1 cellular context compared by ENCODE assay signal in the genomic region with DNA sequence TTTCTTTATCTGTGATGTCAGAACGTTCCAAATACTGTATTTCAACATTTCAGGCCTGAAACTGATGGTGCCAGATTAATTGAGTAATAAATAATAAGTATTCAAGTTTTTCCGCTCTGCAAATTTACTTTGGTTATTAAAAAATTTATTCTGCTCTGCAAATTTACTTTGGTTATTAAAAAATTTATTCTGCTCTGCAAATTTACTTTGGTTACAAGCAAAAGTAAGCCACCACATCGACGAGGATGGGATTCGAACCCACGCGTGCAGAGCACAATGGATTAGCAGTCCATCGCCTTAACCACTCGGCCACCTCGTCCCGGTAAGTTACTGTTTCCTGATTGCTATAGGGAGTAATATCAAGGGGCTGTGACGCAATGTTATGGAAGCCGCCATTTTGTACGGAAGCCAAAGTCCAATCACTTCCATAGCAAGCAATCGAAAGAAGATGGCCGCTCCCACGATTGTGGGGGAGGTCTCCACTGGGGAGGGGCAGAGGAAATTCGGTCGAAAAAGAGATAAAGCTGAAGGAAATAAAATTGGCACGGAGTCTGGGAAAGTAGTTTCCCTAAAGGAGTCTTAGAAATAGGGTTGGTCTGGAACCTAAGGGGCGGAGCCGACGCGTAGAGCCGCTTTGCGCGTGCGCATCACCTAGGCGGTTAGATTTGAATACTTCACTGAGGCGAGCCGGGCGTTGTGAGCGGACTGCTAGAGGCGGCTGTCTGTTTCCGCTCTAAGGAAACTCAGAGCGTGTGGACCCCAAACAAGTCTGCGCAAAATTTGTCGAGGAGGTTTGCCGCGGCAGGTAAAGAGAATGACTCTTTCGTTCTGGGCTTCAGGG.
TF ChIP-seq lines count a peak whose summit lies in the region.

A gene with protein sequence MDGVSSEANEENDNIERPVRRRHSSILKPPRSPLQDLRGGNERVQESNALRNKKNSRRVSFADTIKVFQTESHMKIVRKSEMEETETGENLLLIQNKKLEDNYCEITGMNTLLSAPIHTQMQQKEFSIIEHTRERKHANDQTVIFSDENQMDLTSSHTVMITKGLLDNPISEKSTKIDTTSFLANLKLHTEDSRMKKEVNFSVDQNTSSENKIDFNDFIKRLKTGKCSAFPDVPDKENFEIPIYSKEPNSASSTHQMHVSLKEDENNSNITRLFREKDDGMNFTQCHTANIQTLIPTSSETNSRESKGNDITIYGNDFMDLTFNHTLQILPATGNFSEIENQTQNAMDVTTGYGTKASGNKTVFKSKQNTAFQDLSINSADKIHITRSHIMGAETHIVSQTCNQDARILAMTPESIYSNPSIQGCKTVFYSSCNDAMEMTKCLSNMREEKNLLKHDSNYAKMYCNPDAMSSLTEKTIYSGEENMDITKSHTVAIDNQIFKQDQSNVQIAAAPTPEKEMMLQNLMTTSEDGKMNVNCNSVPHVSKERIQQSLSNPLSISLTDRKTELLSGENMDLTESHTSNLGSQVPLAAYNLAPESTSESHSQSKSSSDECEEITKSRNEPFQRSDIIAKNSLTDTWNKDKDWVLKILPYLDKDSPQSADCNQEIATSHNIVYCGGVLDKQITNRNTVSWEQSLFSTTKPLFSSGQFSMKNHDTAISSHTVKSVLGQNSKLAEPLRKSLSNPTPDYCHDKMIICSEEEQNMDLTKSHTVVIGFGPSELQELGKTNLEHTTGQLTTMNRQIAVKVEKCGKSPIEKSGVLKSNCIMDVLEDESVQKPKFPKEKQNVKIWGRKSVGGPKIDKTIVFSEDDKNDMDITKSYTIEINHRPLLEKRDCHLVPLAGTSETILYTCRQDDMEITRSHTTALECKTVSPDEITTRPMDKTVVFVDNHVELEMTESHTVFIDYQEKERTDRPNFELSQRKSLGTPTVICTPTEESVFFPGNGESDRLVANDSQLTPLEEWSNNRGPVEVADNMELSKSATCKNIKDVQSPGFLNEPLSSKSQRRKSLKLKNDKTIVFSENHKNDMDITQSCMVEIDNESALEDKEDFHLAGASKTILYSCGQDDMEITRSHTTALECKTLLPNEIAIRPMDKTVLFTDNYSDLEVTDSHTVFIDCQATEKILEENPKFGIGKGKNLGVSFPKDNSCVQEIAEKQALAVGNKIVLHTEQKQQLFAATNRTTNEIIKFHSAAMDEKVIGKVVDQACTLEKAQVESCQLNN (N-terminal part only) (plus strand): TSS at position 662 of the 841 bp plus-strand sequence. CDS start 8,683 bp downstream, outside the sequence.

TF ChIP-seq in K562, 482 proteins besides CTCF, POLR2A, EP300 and RAD21 (continued from another document and continues in another):
- TF ChIP-seq, protein P1, sequence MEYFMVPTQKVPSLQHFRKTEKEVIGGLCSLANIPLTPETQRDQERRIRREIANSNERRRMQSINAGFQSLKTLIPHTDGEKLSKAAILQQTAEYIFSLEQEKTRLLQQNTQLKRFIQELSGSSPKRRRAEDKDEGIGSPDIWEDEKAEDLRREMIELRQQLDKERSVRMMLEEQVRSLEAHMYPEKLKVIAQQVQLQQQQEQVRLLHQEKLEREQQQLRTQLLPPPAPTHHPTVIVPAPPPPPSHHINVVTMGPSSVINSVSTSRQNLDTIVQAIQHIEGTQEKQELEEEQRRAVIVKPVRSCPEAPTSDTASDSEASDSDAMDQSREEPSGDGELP (CRISPR knock-in tag; IDR thresholded peaks at IDR 0.05; ENCODE audit: borderline replicate concordance), result peak; percentile 70; the same call in 1 of the 2 replicates
- TF ChIP-seq KAT8 (IDR thresholded peaks at IDR 0.05; ENCODE audit: low read depth), result peak; percentile 100
- TF ChIP-seq, protein P2, sequence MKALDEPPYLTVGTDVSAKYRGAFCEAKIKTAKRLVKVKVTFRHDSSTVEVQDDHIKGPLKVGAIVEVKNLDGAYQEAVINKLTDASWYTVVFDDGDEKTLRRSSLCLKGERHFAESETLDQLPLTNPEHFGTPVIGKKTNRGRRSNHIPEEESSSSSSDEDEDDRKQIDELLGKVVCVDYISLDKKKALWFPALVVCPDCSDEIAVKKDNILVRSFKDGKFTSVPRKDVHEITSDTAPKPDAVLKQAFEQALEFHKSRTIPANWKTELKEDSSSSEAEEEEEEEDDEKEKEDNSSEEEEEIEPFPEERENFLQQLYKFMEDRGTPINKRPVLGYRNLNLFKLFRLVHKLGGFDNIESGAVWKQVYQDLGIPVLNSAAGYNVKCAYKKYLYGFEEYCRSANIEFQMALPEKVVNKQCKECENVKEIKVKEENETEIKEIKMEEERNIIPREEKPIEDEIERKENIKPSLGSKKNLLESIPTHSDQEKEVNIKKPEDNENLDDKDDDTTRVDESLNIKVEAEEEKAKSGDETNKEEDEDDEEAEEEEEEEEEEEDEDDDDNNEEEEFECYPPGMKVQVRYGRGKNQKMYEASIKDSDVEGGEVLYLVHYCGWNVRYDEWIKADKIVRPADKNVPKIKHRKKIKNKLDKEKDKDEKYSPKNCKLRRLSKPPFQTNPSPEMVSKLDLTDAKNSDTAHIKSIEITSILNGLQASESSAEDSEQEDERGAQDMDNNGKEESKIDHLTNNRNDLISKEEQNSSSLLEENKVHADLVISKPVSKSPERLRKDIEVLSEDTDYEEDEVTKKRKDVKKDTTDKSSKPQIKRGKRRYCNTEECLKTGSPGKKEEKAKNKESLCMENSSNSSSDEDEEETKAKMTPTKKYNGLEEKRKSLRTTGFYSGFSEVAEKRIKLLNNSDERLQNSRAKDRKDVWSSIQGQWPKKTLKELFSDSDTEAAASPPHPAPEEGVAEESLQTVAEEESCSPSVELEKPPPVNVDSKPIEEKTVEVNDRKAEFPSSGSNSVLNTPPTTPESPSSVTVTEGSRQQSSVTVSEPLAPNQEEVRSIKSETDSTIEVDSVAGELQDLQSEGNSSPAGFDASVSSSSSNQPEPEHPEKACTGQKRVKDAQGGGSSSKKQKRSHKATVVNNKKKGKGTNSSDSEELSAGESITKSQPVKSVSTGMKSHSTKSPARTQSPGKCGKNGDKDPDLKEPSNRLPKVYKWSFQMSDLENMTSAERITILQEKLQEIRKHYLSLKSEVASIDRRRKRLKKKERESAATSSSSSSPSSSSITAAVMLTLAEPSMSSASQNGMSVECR (CRISPR knock-in tag; IDR thresholded peaks at IDR 0.05), result no peak; the same call in none of the 2 replicates
- no peak for TF ChIP-seq GTF2F1 (IDR thresholded peaks at IDR 0.05; ENCODE audit: low read depth, low read length)
- TF ChIP-seq HNRNPK (IDR thresholded peaks at IDR 0.05; ENCODE audit: low read depth, low read length, poor library complexity, severe bottlenecking), result no peak
- no peak for TF ChIP-seq CREBBP (IDR thresholded peaks at IDR 0.05; ENCODE audit: low read depth, low read length)
- no peak for TF ChIP-seq KLF10 (CRISPR knock-in tag; IDR thresholded peaks at IDR 0.05)
- TF ChIP-seq BACH1 (tag; IDR thresholded peaks at IDR 0.05), result peak; percentile 39; the same call in 1 of the 2 replicates
- TF ChIP-seq, protein P3, sequence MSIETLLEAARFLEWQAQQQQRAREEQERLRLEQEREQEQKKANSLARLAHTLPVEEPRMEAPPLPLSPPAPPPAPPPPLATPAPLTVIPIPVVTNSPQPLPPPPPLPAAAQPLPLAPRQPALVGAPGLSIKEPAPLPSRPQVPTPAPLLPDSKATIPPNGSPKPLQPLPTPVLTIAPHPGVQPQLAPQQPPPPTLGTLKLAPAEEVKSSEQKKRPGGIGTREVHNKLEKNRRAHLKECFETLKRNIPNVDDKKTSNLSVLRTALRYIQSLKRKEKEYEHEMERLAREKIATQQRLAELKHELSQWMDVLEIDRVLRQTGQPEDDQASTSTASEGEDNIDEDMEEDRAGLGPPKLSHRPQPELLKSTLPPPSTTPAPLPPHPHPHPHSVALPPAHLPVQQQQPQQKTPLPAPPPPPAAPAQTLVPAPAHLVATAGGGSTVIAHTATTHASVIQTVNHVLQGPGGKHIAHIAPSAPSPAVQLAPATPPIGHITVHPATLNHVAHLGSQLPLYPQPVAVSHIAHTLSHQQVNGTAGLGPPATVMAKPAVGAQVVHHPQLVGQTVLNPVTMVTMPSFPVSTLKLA (conservative IDR thresholded peaks at IDR 0.05), result peak; percentile 47 to 81; a peak in 3 of 4 replicates
- TF ChIP-seq MEF2D (tag; conservative IDR thresholded peaks at IDR 0.05; ENCODE audit: low read depth), result peak; percentile 69; the same call in 1 of the 2 replicates
- TF ChIP-seq, protein P4, sequence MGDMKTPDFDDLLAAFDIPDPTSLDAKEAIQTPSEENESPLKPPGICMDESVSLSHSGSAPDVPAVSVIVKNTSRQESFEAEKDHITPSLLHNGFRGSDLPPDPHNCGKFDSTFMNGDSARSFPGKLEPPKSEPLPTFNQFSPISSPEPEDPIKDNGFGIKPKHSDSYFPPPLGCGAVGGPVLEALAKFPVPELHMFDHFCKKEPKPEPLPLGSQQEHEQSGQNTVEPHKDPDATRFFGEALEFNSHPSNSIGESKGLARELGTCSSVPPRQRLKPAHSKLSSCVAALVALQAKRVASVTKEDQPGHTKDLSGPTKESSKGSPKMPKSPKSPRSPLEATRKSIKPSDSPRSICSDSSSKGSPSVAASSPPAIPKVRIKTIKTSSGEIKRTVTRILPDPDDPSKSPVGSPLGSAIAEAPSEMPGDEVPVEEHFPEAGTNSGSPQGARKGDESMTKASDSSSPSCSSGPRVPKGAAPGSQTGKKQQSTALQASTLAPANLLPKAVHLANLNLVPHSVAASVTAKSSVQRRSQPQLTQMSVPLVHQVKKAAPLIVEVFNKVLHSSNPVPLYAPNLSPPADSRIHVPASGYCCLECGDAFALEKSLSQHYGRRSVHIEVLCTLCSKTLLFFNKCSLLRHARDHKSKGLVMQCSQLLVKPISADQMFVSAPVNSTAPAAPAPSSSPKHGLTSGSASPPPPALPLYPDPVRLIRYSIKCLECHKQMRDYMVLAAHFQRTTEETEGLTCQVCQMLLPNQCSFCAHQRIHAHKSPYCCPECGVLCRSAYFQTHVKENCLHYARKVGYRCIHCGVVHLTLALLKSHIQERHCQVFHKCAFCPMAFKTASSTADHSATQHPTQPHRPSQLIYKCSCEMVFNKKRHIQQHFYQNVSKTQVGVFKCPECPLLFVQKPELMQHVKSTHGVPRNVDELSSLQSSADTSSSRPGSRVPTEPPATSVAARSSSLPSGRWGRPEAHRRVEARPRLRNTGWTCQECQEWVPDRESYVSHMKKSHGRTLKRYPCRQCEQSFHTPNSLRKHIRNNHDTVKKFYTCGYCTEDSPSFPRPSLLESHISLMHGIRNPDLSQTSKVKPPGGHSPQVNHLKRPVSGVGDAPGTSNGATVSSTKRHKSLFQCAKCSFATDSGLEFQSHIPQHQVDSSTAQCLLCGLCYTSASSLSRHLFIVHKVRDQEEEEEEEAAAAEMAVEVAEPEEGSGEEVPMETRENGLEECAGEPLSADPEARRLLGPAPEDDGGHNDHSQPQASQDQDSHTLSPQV (IDR thresholded peaks at IDR 0.05), result peak; percentile 97
- TF ChIP-seq, protein P5, sequence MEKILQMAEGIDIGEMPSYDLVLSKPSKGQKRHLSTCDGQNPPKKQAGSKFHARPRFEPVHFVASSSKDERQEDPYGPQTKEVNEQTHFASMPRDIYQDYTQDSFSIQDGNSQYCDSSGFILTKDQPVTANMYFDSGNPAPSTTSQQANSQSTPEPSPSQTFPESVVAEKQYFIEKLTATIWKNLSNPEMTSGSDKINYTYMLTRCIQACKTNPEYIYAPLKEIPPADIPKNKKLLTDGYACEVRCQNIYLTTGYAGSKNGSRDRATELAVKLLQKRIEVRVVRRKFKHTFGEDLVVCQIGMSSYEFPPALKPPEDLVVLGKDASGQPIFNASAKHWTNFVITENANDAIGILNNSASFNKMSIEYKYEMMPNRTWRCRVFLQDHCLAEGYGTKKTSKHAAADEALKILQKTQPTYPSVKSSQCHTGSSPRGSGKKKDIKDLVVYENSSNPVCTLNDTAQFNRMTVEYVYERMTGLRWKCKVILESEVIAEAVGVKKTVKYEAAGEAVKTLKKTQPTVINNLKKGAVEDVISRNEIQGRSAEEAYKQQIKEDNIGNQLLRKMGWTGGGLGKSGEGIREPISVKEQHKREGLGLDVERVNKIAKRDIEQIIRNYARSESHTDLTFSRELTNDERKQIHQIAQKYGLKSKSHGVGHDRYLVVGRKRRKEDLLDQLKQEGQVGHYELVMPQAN (IDR thresholded peaks at IDR 0.05; ENCODE audit: borderline replicate concordance), result peak; percentile 93; the same call in 1 of the 2 replicates
- TF ChIP-seq ZNF143 (CRISPR knock-in tag; IDR thresholded peaks at IDR 0.05), result no peak
- TF ChIP-seq GTF2E2 (tag; IDR thresholded peaks at IDR 0.05), result peak; percentile 71; the same call in 1 of the 2 replicates
- peak; percentile 94 for TF ChIP-seq RBM39 (optimal IDR thresholded peaks at IDR 0.05; ENCODE audit: low read depth, low read length)
- TF ChIP-seq, protein P6, sequence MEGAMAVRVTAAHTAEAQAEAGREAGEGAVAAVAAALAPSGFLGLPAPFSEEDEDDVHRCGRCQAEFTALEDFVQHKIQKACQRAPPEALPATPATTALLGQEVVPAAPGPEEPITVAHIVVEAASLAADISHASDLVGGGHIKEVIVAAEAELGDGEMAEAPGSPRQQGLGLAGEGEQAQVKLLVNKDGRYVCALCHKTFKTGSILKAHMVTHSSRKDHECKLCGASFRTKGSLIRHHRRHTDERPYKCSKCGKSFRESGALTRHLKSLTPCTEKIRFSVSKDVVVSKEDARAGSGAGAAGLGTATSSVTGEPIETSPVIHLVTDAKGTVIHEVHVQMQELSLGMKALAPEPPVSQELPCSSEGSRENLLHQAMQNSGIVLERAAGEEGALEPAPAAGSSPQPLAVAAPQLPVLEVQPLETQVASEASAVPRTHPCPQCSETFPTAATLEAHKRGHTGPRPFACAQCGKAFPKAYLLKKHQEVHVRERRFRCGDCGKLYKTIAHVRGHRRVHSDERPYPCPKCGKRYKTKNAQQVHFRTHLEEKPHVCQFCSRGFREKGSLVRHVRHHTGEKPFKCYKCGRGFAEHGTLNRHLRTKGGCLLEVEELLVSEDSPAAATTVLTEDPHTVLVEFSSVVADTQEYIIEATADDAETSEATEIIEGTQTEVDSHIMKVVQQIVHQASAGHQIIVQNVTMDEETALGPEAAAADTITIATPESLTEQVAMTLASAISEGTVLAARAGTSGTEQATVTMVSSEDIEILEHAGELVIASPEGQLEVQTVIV (CRISPR knock-in tag; IDR thresholded peaks at IDR 0.05; ENCODE audit: borderline replicate concordance), result no peak
- no peak for TF ChIP-seq ZNF311 (CRISPR knock-in tag; IDR thresholded peaks at IDR 0.05)
- no peak; the same call in 1 of the 2 replicates for TF ChIP-seq TAL1 (IDR thresholded peaks at IDR 0.05)
- peak; percentile 97 for TF ChIP-seq NRF1 (conservative IDR thresholded peaks at IDR 0.05 in 1 of 2, IDR thresholded peaks at IDR 0.05 in 1 of 2)
- TF ChIP-seq TAF9B (IDR thresholded peaks at IDR 0.05; ENCODE audit: partially characterized antibody), result peak; percentile 77
- no peak for TF ChIP-seq RBM17 (IDR thresholded peaks at IDR 0.05; ENCODE audit: borderline replicate concordance, low read depth, low read length)
- TF ChIP-seq HMG20B (CRISPR knock-in tag; IDR thresholded peaks at IDR 0.05), result no peak
- TF ChIP-seq FIP1L1 (IDR thresholded peaks at IDR 0.05; ENCODE audit: low read depth, low read length, poor library complexity, severe bottlenecking), result peak; percentile 13
- TF ChIP-seq ZNF583 (CRISPR knock-in tag; IDR thresholded peaks at IDR 0.05), result peak; percentile 56; the same call in 1 of the 2 replicates
- TF ChIP-seq POLR2G (IDR thresholded peaks at IDR 0.05; ENCODE audit: low read depth, low read length), result no peak
- no peak; the same call in 1 of the 2 replicates for TF ChIP-seq ZNF263 (CRISPR knock-in tag; IDR thresholded peaks at IDR 0.05; ENCODE audit: borderline replicate concordance)
- no peak for TF ChIP-seq E2F3 (CRISPR knock-in tag; IDR thresholded peaks at IDR 0.05)
- TF ChIP-seq SMC3 (conservative IDR thresholded peaks at IDR 0.05; ENCODE audit: insufficient read depth, low read depth, low read length), result no peak
- no peak for TF ChIP-seq ZC3H8 (IDR thresholded peaks at IDR 0.05)
- TF ChIP-seq SMARCA5 (IDR thresholded peaks at IDR 0.05), result no peak
- TF ChIP-seq ZNF507 (tag; conservative IDR thresholded peaks at IDR 0.05), result no peak
- no peak; the same call in 1 of the 2 replicates for TF ChIP-seq ZNF224 (CRISPR knock-in tag; IDR thresholded peaks at IDR 0.05)
- TF ChIP-seq ZNF239 (CRISPR knock-in tag; IDR thresholded peaks at IDR 0.05), result no peak
- peak; percentile 72; the same call in 1 of the 2 replicates for TF ChIP-seq ZNF197 (CRISPR knock-in tag; IDR thresholded peaks at IDR 0.05; ENCODE audit: low read depth)
- TF ChIP-seq ZNF76 (CRISPR knock-in tag; IDR thresholded peaks at IDR 0.05; ENCODE audit: borderline replicate concordance), result no peak
- no peak for TF ChIP-seq PTTG1 (tag; IDR thresholded peaks at IDR 0.05; ENCODE audit: low read depth)
